8 cellular contexts compared by ENCODE assay signal in genomic region chr2:199739413-199740110, GRCh38.
A peak's percentile ranks its signal among the peaks of the same experiment; 100 is the strongest.
DNase-seq lines count a peak whose midpoint lies in the region; ATAC-seq and TF ChIP-seq lines count a peak whose summit lies in the region.

No MANE protein-coding gene starts in this region.

- H3K9me3 Mint-ChIP-seq in GM23338 (no peaks in the 10 kb centered on the region), memory B cell (no peaks in the 10 kb centered on the region)

- no peak overlapping the region for H3K4me3 ChIP-seq in GM23338

- H3K4me1 Mint-ChIP-seq in GM23338 = peaks cover 47% of the 10 kb centered on the region
- H3K4me1 Mint-ChIP-seq in memory B cell = peaks cover 2% of the 10 kb centered on the region

- no peaks in the 10 kb centered on the region for H3K27me3 ChIP-seq in GM23338 (ENCODE audit: insufficient read depth)

- H2AFZ ChIP-seq in GM23338 = peak overlapping the region; percentile 89; the same call in 1 of the 2 replicates

- no peak overlapping the region; the same call in 1 of the 2 replicates for H3K27ac Mint-ChIP-seq in GM23338
- H3K27ac Mint-ChIP-seq in memory B cell = no peak overlapping the region

- H3K4me2 ChIP-seq in GM23338 = no peak overlapping the region; the same call in 1 of the 2 replicates

- H3K27me3 Mint-ChIP-seq in GM23338 (ENCODE audit: insufficient read depth, low read depth, poor library complexity) (peaks cover 8% of the 10 kb centered on the region), memory B cell (peaks cover 4% of the 10 kb centered on the region)

- H3K27ac ChIP-seq in GM23338 (ENCODE audit: low read depth) = no peak overlapping the region

- H3F3A ChIP-seq in GM23338 (replicated peaks; ENCODE audit: low read depth) = no peaks in the 10 kb centered on the region

- H3K36me3 Mint-ChIP-seq in GM23338 (ENCODE audit: low read depth) = no peaks in the 10 kb centered on the region
- no peaks in the 10 kb centered on the region for H3K36me3 Mint-ChIP-seq in memory B cell

- H3K36me3 ChIP-seq in GM23338 (ENCODE audit: insufficient read depth) = no peaks in the 10 kb centered on the region

- peaks cover 52% of the 10 kb centered on the region for H3K4me1 ChIP-seq in GM23338 (ENCODE audit: insufficient read depth)

- H3K4me3 Mint-ChIP-seq in GM23338 = no peak overlapping the region
- H3K4me3 Mint-ChIP-seq in memory B cell = no peak overlapping the region

- H4K20me1 ChIP-seq in GM23338 (replicated peaks; ENCODE audit: insufficient read depth) = no peaks in the 10 kb centered on the region

- TF ChIP-seq CTCF in GM23338 (conservative IDR thresholded peaks at IDR 0.05; ENCODE audit: low read depth in 2 of 2) = peak; percentile 92 to 98

- ATAC-seq in GM23338 (peak; percentile 86; the same call in 2 of the 3 replicates), memory B cell (ENCODE audit: low read depth) (no peak), GM18870 (IDR thresholded peaks at IDR 0.05; ENCODE audit: unreplicated experiment) (no peak)

- DNase-seq in DMS114 treated with DMSO at 0.1 percent for 48 hours (lab: John Stamatoyannopoulos, UW; ENCODE audit: unreplicated experiment) (peak; percentile 52), GM23338 (ENCODE audit: low spot score) (peak; percentile 91), NCI-H2227 (lab: John Stamatoyannopoulos, UW; ENCODE audit: unreplicated experiment) (peak; percentile 87), memory B cell (ENCODE audit: low spot score in 2 of 2) (peak; percentile 34 to 59)
- DNase-seq in activated CD4-positive, alpha-beta T cell treated with anti-CD3 and anti-CD28 coated beads, Interleukin-2, amount 50 U/mL, for 4 hours = peak; percentile 49 to 61
- peak; percentile 39 for DNase-seq in effector CD4-positive, alpha-beta T cell
- DNase-seq in stimulated activated CD8-positive, alpha-beta memory T cell treated with anti-CD3 and anti-CD28 coated beads, Interleukin-15, amount 100 ng/mL, for 24 hours (ENCODE audit: low read depth) = peak; percentile 53

- H3K9me2 ChIP-seq in GM23338 (ENCODE audit: insufficient read depth) = no peaks in the 10 kb centered on the region

- no peaks in the 10 kb centered on the region for H3K79me2 ChIP-seq in GM23338 (replicated peaks; ENCODE audit: insufficient read depth)

TF ChIP-seq in GM23338, 12 proteins besides CTCF, POLR2A, EP300 and RAD21:
- TF ChIP-seq EZH2phosphoT487 (IDR thresholded peaks at IDR 0.05; ENCODE audit: unreplicated experiment) (no peak), CREB1 (CRISPR knock-in tag; IDR thresholded peaks at IDR 0.05; ENCODE audit: low read depth) (peak; percentile 59), JUNB (IDR thresholded peaks at IDR 0.05; ENCODE audit: unreplicated experiment) (no peak), EZH2 (IDR thresholded peaks at IDR 0.05; ENCODE audit: low read depth, unreplicated experiment) (no peak)

Comparison
In these comparisons a context has a peak if more than half of its experiments do, and no peak if none do; other contexts are left out.
1. DNase-seq: peak in every context shown above with its lines; median percentile 91 in GM23338; 87 in NCI-H2227; 55 in activated CD4-positive, alpha-beta T cell treated with anti-CD3 and anti-CD28 coated beads, Interleukin-2, amount 50 U/mL, for 4 hours; 53 in stimulated activated CD8-positive, alpha-beta memory T cell treated with anti-CD3 and anti-CD28 coated beads, Interleukin-15, amount 100 ng/mL, for 24 hours; 52 in DMS114 treated with DMSO at 0.1 percent for 48 hours; 46 in memory B cell; 39 in effector CD4-positive, alpha-beta T cell.